ENCODE assay signal across 1 cellular context in the genomic region with DNA sequence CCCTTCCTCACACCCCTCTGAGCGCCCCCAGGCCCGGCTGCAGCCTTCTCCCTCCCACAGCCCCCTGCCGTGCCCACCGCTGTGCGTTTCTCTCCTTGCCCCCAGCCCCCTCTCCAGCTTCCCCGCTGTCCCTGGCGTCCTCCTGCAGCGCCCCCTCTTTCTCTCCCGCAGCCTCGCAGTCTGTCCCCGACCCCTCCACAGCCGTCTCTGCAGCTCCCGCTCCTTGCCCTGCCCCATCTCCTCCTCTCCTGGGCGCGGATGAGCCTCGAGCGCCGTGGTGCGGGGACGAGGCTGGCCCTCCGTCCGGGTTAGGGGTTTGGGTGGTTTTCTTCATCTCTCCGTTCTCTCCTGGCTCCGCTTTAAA.
TF ChIP-seq lines count a peak whose summit lies in the region.

No MANE protein-coding gene starts in this region.

TF ChIP-seq in K562, 482 proteins besides CTCF, POLR2A, EP300 and RAD21 (continued from another document):
- TF ChIP-seq SMARCA5 (IDR thresholded peaks at IDR 0.05) (peak; percentile 17; the same call in 1 of the 2 replicates), GABPA (tag; conservative IDR thresholded peaks at IDR 0.05; ENCODE audit: low read depth) (no peak), BMI1 (IDR thresholded peaks at IDR 0.05; ENCODE audit: low read length) (no peak), ZBTB1 (CRISPR knock-in tag; IDR thresholded peaks at IDR 0.05; ENCODE audit: borderline replicate concordance, low read depth) (0 out of 2 replicates have a peak, but pooled peaks have one; percentile 53), NFIX (CRISPR knock-in tag; IDR thresholded peaks at IDR 0.05; ENCODE audit: low read depth) (no peak), ZNF668 (CRISPR knock-in tag; IDR thresholded peaks at IDR 0.05) (no peak), HMG20B (CRISPR knock-in tag; IDR thresholded peaks at IDR 0.05) (no peak), CREBBP (IDR thresholded peaks at IDR 0.05; ENCODE audit: low read depth, low read length) (no peak), NR2C1 (IDR thresholded peaks at IDR 0.05) (no peak), NR2C1 (tag; IDR thresholded peaks at IDR 0.05) (no peak), PRMT5 (CRISPR knock-in tag; IDR thresholded peaks at IDR 0.05) (no peak), NCOA2 (IDR thresholded peaks at IDR 0.05; ENCODE audit: partially characterized antibody in 2 of 2) (no peak), ETS2 (tag; IDR thresholded peaks at IDR 0.05; ENCODE audit: borderline replicate concordance, poor library complexity, severe bottlenecking) (no peak), LARP7 (IDR thresholded peaks at IDR 0.05) (0 out of 2 replicates have a peak, but pooled peaks have one; percentile 19), BRD9 (IDR thresholded peaks at IDR 0.05; ENCODE audit: low read depth, partially characterized antibody) (peak; percentile 59)
- TF ChIP-seq, protein P1, sequence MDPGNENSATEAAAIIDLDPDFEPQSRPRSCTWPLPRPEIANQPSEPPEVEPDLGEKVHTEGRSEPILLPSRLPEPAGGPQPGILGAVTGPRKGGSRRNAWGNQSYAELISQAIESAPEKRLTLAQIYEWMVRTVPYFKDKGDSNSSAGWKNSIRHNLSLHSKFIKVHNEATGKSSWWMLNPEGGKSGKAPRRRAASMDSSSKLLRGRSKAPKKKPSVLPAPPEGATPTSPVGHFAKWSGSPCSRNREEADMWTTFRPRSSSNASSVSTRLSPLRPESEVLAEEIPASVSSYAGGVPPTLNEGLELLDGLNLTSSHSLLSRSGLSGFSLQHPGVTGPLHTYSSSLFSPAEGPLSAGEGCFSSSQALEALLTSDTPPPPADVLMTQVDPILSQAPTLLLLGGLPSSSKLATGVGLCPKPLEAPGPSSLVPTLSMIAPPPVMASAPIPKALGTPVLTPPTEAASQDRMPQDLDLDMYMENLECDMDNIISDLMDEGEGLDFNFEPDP (CRISPR knock-in tag; IDR thresholded peaks at IDR 0.05), result no peak
- TF ChIP-seq, protein P2, sequence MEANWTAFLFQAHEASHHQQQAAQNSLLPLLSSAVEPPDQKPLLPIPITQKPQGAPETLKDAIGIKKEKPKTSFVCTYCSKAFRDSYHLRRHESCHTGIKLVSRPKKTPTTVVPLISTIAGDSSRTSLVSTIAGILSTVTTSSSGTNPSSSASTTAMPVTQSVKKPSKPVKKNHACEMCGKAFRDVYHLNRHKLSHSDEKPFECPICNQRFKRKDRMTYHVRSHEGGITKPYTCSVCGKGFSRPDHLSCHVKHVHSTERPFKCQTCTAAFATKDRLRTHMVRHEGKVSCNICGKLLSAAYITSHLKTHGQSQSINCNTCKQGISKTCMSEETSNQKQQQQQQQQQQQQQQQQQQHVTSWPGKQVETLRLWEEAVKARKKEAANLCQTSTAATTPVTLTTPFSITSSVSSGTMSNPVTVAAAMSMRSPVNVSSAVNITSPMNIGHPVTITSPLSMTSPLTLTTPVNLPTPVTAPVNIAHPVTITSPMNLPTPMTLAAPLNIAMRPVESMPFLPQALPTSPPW (CRISPR knock-in tag; IDR thresholded peaks at IDR 0.05), result no peak
- TF ChIP-seq, protein P3, sequence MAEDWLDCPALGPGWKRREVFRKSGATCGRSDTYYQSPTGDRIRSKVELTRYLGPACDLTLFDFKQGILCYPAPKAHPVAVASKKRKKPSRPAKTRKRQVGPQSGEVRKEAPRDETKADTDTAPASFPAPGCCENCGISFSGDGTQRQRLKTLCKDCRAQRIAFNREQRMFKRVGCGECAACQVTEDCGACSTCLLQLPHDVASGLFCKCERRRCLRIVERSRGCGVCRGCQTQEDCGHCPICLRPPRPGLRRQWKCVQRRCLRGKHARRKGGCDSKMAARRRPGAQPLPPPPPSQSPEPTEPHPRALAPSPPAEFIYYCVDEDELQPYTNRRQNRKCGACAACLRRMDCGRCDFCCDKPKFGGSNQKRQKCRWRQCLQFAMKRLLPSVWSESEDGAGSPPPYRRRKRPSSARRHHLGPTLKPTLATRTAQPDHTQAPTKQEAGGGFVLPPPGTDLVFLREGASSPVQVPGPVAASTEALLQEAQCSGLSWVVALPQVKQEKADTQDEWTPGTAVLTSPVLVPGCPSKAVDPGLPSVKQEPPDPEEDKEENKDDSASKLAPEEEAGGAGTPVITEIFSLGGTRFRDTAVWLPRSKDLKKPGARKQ (CRISPR knock-in tag; IDR thresholded peaks at IDR 0.05), result no peak
- TF ChIP-seq, protein P4, sequence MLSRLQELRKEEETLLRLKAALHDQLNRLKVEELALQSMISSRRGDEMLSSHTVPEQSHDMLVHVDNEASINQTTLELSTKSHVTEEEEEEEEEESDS (CRISPR knock-in tag; IDR thresholded peaks at IDR 0.05), result no peak
